Comparison of ENCODE assay signal across 9 cellular contexts in genomic region chr6:70221025-70221714, GRCh38.
DNase-seq lines count a peak whose midpoint lies in the region; ATAC-seq and TF ChIP-seq lines count a peak whose summit lies in the region.
"Had no signal": no experiment of that assay in that cellular context is flagged by ENCODE, and none has a peak within 500 bp of the region (broad histone marks: within the 10 kb centered on the region; RNA-seq: fewer than 3 reads in every experiment).

No MANE protein-coding gene starts in this region.

- ATAC-seq in GM21619 (IDR thresholded peaks at IDR 0.05; ENCODE audit: unreplicated experiment) = peak; percentile 51

- no peaks in the 10 kb centered on the region for H3K27me3 ChIP-seq in uterus

- H3K4me3 ChIP-seq in uterus = no peak overlapping the region
- H3K4me3 ChIP-seq: skin epidermis had no signal

- H3K27ac ChIP-seq in uterus = no peak overlapping the region
- H3K27ac ChIP-seq: skin epidermis had no signal

- intact Hi-C loops in uterus (cut with DNase I; ENCODE audit: low total_unique reads) = no loop called here

- no peak for TF ChIP-seq POLR2A in uterus (IDR thresholded peaks at IDR 0.05)

- no peaks in the 10 kb centered on the region for H3K36me3 ChIP-seq in uterus

- TF ChIP-seq CTCF in uterus (IDR thresholded peaks at IDR 0.05) = peak; percentile 26 to 62 (median 46)

- no peaks in the 10 kb centered on the region for H3K4me1 ChIP-seq in uterus

- peak; percentile 15 for DNase-seq in DMS153 (lab: John Stamatoyannopoulos, UW)
- DNase-seq in NCI-H146 treated with DMSO at 0.1 percent for 48 hours (lab: John Stamatoyannopoulos, UW; ENCODE audit: unreplicated experiment) = peak; percentile 3
- DNase-seq in amniotic epithelial cell (ENCODE audit: low read depth) = peak; percentile 8
- peak; percentile 15 for DNase-seq in iris pigment epithelial cell (ENCODE audit: low read depth)
- DNase-seq in uterus = no peak
- DNase-seq in HK-2 (ENCODE audit: unreplicated experiment) = no peak
- no peak for DNase-seq in stimulated activated CD4-positive, alpha-beta T cell treated with anti-CD3 and anti-CD28 coated beads, Interleukin-4, amount 100 ng/mL, for 4 hours

- H3K9me3 ChIP-seq in uterus = no peaks in the 10 kb centered on the region

Comparison
In these comparisons a context has a peak if more than half of its experiments do, and no peak if none do; other contexts are left out.
1. DNase-seq: peak in DMS153 (single experiment), NCI-H146 treated with DMSO at 0.1 percent for 48 hours (single experiment), amniotic epithelial cell (single experiment) and iris pigment epithelial cell (single experiment); none in uterus (0 of 2), HK-2 (single experiment) and stimulated activated CD4-positive, alpha-beta T cell treated with anti-CD3 and anti-CD28 coated beads, Interleukin-4, amount 100 ng/mL, for 4 hours (0 of 2).